19 cellular contexts compared by ENCODE assay signal in genomic region chr1:169968174-169968573, GRCh38.
DNase-seq lines count a peak whose midpoint lies in the region; ATAC-seq, FAIRE-seq and TF ChIP-seq lines count a peak whose summit lies in the region.
"Had no signal": no experiment of that assay in that cellular context is flagged by ENCODE, and none has a peak within 500 bp of the region (broad histone marks: within the 10 kb centered on the region; RNA-seq: fewer than 3 reads in every experiment).

No MANE protein-coding gene starts in this region.

- H3K36me3 ChIP-seq in mesodermal cell (ENCODE audit: control insufficient read depth, insufficient read depth, low read length) = no peaks in the 10 kb centered on the region
- H3K36me3 ChIP-seq in esophagus squamous epithelium = peaks cover 0 to 9% (median 0%) of the 10 kb centered on the region in 3 donors

- no peak for TF ChIP-seq POLR2A in esophagus squamous epithelium (IDR thresholded peaks at IDR 0.05)

- H3K4me3 ChIP-seq in mesodermal cell (ENCODE audit: extremely low read depth, insufficient read depth, low read length, poor library complexity, severe bottlenecking) = no peak overlapping the region
- no peak overlapping the region for H3K4me3 ChIP-seq in esophagus squamous epithelium
- H3K4me3 ChIP-seq: GM12878, GM23248 had no signal

- peak overlapping the region; percentile 63 for H3K27ac ChIP-seq in mesodermal cell (ENCODE audit: low read depth, low read length, severe bottlenecking)
- no peak overlapping the region for H3K27ac ChIP-seq in esophagus squamous epithelium
- H3K27ac ChIP-seq: GM23248 had no signal

- intact Hi-C loops in esophagus squamous epithelium (cut with DNase I) = no loop called here

- no peak for TF ChIP-seq CTCF in esophagus squamous epithelium (IDR thresholded peaks at IDR 0.05)

- H3K9me3 ChIP-seq in mesodermal cell (ENCODE audit: control insufficient read depth, low read length) (no peaks in the 10 kb centered on the region), esophagus squamous epithelium (no peaks in the 10 kb centered on the region)

- no peaks in the 10 kb centered on the region for H3K27me3 ChIP-seq in esophagus squamous epithelium

- H3K4me1 ChIP-seq in mesodermal cell (ENCODE audit: control insufficient read depth, insufficient read depth, low read length, poor library complexity, severe bottlenecking) (no peaks in the 10 kb centered on the region), esophagus squamous epithelium (no peaks in the 10 kb centered on the region)

- no peak for ATAC-seq in GM18861 (IDR thresholded peaks at IDR 0.05; ENCODE audit: unreplicated experiment)
- ATAC-seq: GM12878 had no signal

- DNase-seq in GM18507 (ENCODE audit: extremely low spot score, insufficient read length, low read depth) (no peak), SK-N-DZ (ENCODE audit: low spot score) (peak; percentile 74), DMS153 treated with DMSO at 0.1 percent for 48 hours (lab: John Stamatoyannopoulos, UW; ENCODE audit: unreplicated experiment) (no peak), esophagus squamous epithelium (lab: John Stamatoyannopoulos, UW) (no peak)
- DNase-seq: C1 segment of cervical spinal cord; Calu3; CD4-positive, alpha-beta memory T cell; COR-L47; DMS153; DMS79; EL; GDM1; GM23248; H7; HCEC 1CT had no signal

- FAIRE-seq in GM18507 (lab: Jason Lieb, UNC) = peak; percentile 5
- FAIRE-seq: GM12878, H1 had no signal

- 0 to 40% methylated on average over 1 to 2 of the region's 4 CpGs for WGBS in mesodermal cell (ENCODE audit: insufficient coverage in 2 of 2), 2 experiments
- 72 to 82% methylated on average over 4 of the region's 4 CpGs for WGBS in esophagus squamous epithelium, 2 donors
